15 cellular contexts compared by ENCODE assay signal in the genomic region with DNA sequence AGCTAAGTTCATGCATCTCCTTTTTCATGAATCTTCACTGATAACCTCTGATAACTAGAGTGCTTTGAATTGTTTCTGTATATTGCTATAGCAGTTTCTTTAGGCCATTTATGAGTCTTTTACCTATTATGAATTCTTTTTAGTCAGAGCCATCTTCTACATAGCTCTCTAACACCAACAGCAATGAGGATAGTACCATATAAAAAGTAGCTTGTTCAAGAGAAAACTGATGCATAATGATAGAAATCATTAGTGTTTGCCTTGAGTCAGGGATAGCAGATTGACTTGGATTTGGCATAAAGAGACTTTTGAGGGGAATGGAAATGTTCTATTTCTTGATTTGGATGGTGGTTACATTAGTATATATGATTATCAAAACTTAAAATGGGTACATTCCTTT. TPM values are rescaled to one million over a fixed set of nuclear protein-coding genes. Genes with fewer than 3 reads are reported as not detected.
DNase-seq lines count a peak whose midpoint lies in the region; ATAC-seq and TF ChIP-seq lines count a peak whose summit lies in the region.
"Had no signal": no experiment of that assay in that cellular context is flagged by ENCODE, and none has a peak within 500 bp of the region (broad histone marks: within the 10 kb centered on the region; RNA-seq: fewer than 3 reads in every experiment).

No MANE protein-coding gene starts in this region.

- CTCF ChIA-PET in activated naive CD4-positive, alpha-beta T cell treated with anti-CD3 and anti-CD28 coated beads, Interleukin-2, amount 10 ng/mL, durations not matched to agents 7 days and 5 days (lab: Charles Lee) = interaction anchor here (1.8 kb wide), 1 partner anchor 10 kb away, joined by 6 read pairs; no protein-coding TSS in a partner anchor
- CTCF ChIA-PET in OCI-LY7 (lab: Charles Lee; ENCODE audit: unreplicated experiment) (no interaction called here), WTC11 (lab: Charles Lee) (interaction anchor here (2.7 kb wide), 1 partner anchor 9 kb away, joined by 11 read pairs; no protein-coding TSS in a partner anchor)

- peaks cover 47% of the 10 kb centered on the region for H3K36me3 Mint-ChIP-seq in activated naive CD4-positive, alpha-beta T cell treated with anti-CD3 and anti-CD28 coated beads, Interleukin-2, amount 10 ng/mL, durations not matched to agents 7 days and 5 days
- H3K36me3 Mint-ChIP-seq in activated naive CD4-positive, alpha-beta T cell treated with anti-CD3 and anti-CD28 coated beads, Interleukin-2, amount 50 U/mL, for 72 hours = peaks cover 4 to 37% of the 10 kb centered on the region in 2 donors
- peaks cover 0 to 69% (median 17%) of the 10 kb centered on the region in 3 donors for H3K36me3 Mint-ChIP-seq in naive thymus-derived CD8-positive, alpha-beta T cell
- peaks cover 43% of the 10 kb centered on the region for H3K36me3 Mint-ChIP-seq in activated CD4-positive, alpha-beta T cell treated with anti-CD3 and anti-CD28 coated beads, Interleukin-2, amount 10 ng/mL, durations not matched to agents 24 days and 14 days (ENCODE audit: low read depth)
- H3K36me3 Mint-ChIP-seq in WTC11 = peaks cover 43% of the 10 kb centered on the region

- H3K27ac Mint-ChIP-seq in activated naive CD4-positive, alpha-beta T cell treated with anti-CD3 and anti-CD28 coated beads, Interleukin-2, amount 10 ng/mL, durations not matched to agents 7 days and 5 days = peak overlapping the region; percentile 82
- H3K27ac Mint-ChIP-seq in activated naive CD4-positive, alpha-beta T cell treated with anti-CD3 and anti-CD28 coated beads, Interleukin-2, amount 50 U/mL, for 72 hours = peak overlapping the region; percentile 37 to 63
- H3K27ac Mint-ChIP-seq in naive thymus-derived CD8-positive, alpha-beta T cell = peak overlapping the region in 8 of 10 donors; percentile 12 to 84 (median 60)
- H3K27ac Mint-ChIP-seq in activated CD4-positive, alpha-beta T cell treated with anti-CD3 and anti-CD28 coated beads, Interleukin-2, amount 10 ng/mL, durations not matched to agents 24 days and 14 days = no peak overlapping the region
- H3K27ac Mint-ChIP-seq in WTC11 = no peak overlapping the region
- H3K27ac Mint-ChIP-seq: IgD-negative memory B cell had no signal

- no peak for DNase-seq in activated naive CD4-positive, alpha-beta T cell treated with anti-CD3 and anti-CD28 coated beads, Interleukin-2, amount 10 ng/mL, durations not matched to agents 7 days and 5 days
- no peak for DNase-seq in activated naive CD4-positive, alpha-beta T cell treated with Interleukin-2 at 50 U/mL for 16 hours
- DNase-seq in OCI-LY7 (ENCODE audit: low spot score) (no peak), omental fat pad (ENCODE audit: low spot score) (no peak), WTC11 (ENCODE audit: low spot score) (no peak)
- DNase-seq in activated naive CD4-positive, alpha-beta T cell treated with anti-CD3 and anti-CD28 coated beads, Interleukin-2, amount 50 U/mL, for 72 hours (ENCODE audit: low spot score in 2 of 2) = no peak
- DNase-seq in naive thymus-derived CD8-positive, alpha-beta T cell = no peak
- no peak for DNase-seq in activated CD4-positive, alpha-beta T cell treated with anti-CD3 and anti-CD28 coated beads, Interleukin-2, amount 10 ng/mL, durations not matched to agents 24 days and 14 days
- DNase-seq: BE2C, EL, GOT3, NCI-H1417, NCI-H2029, NCI-H524 treated with DMSO at 0.1 percent for 48 hours had no signal

- H3K27me3 Mint-ChIP-seq in activated naive CD4-positive, alpha-beta T cell treated with anti-CD3 and anti-CD28 coated beads, Interleukin-2, amount 10 ng/mL, durations not matched to agents 7 days and 5 days = no peaks in the 10 kb centered on the region
- no peaks in the 10 kb centered on the region for H3K27me3 Mint-ChIP-seq in naive thymus-derived CD8-positive, alpha-beta T cell
- no peaks in the 10 kb centered on the region for H3K27me3 Mint-ChIP-seq in activated CD4-positive, alpha-beta T cell treated with anti-CD3 and anti-CD28 coated beads, Interleukin-2, amount 10 ng/mL, durations not matched to agents 24 days and 14 days
- no peaks in the 10 kb centered on the region for H3K27me3 Mint-ChIP-seq in WTC11 (ENCODE audit: low read depth)
- H3K27me3 Mint-ChIP-seq: IgD-negative memory B cell had no signal

- intact Hi-C loops in OCI-LY7 (cut with micrococcal nuclease; ENCODE audit: unreplicated experiment) = no loop called here
- intact Hi-C loops in activated CD4-positive, alpha-beta T cell treated with anti-CD3 and anti-CD28 coated beads, Interleukin-2, amount 10 ng/mL, durations not matched to agents 24 days and 14 days (cut with micrococcal nuclease) = no loop called here

- no peaks in the 10 kb centered on the region for H3K4me1 ChIP-seq in OCI-LY7 (ENCODE audit: insufficient read depth, low read length, poor library complexity, severe bottlenecking)
- H3K4me1 ChIP-seq: BE2C had no signal

- no peak overlapping the region for H3K27ac ChIP-seq in OCI-LY7 (ENCODE audit: low read depth, low read length, poor library complexity, severe bottlenecking)

- no peak overlapping the region for H3K4me2 ChIP-seq in OCI-LY7 (ENCODE audit: low read length)

- BruUV-seq in OCI-LY7 (replicated peaks; lab: Mats Ljungman, UMichigan) = TSS peak; percentile 39

- no peak overlapping the region for H3K4me3 Mint-ChIP-seq in activated naive CD4-positive, alpha-beta T cell treated with anti-CD3 and anti-CD28 coated beads, Interleukin-2, amount 10 ng/mL, durations not matched to agents 7 days and 5 days
- peak overlapping the region in 8 of 10 donors; percentile 22 to 78 (median 69) for H3K4me3 Mint-ChIP-seq in naive thymus-derived CD8-positive, alpha-beta T cell
- no peak overlapping the region for H3K4me3 Mint-ChIP-seq in activated CD4-positive, alpha-beta T cell treated with anti-CD3 and anti-CD28 coated beads, Interleukin-2, amount 10 ng/mL, durations not matched to agents 24 days and 14 days
- H3K4me3 Mint-ChIP-seq in WTC11 = no peak overlapping the region
- H3K4me3 Mint-ChIP-seq: IgD-negative memory B cell had no signal

- no peaks in the 10 kb centered on the region for H4K20me1 ChIP-seq in OCI-LY7 (ENCODE audit: insufficient read depth, low read length)

- H3K79me2 ChIP-seq in OCI-LY7 (ENCODE audit: insufficient read depth, low read depth, low read length) = no peaks in the 10 kb centered on the region

- H3K9me2 ChIP-seq in OCI-LY7 (ENCODE audit: insufficient read depth, low read length) = no peaks in the 10 kb centered on the region

- H3K4me3 ChIP-seq in OCI-LY7 (ENCODE audit: low read depth, low read length, poor library complexity, severe bottlenecking) = no peak overlapping the region

- TF ChIP-seq CTCF in OCI-LY7 (conservative IDR thresholded peaks at IDR 0.05; ENCODE audit: low read length) (no peak), omental fat pad (IDR thresholded peaks at IDR 0.05) (no peak), WTC11 (IDR thresholded peaks at IDR 0.05) (no peak)

- POLR2A ChIA-PET in OCI-LY7 (lab: Charles Lee) (no interaction called here), WTC11 (lab: Charles Lee) (no interaction called here)
- POLR2A ChIA-PET in naive thymus-derived CD8-positive, alpha-beta T cell (lab: Charles Lee) = interaction anchor here (0.6 kb wide), 1 partner anchor 36 kb away, joined by 3 read pairs; no protein-coding TSS in a partner anchor

- H3K36me3 ChIP-seq in OCI-LY7 (ENCODE audit: insufficient read depth, low read length) = peaks cover 97% of the 10 kb centered on the region

- peaks cover 23% of the 10 kb centered on the region for H3K4me1 Mint-ChIP-seq in activated naive CD4-positive, alpha-beta T cell treated with anti-CD3 and anti-CD28 coated beads, Interleukin-2, amount 10 ng/mL, durations not matched to agents 7 days and 5 days
- H3K4me1 Mint-ChIP-seq in naive thymus-derived CD8-positive, alpha-beta T cell = peaks cover 5 to 19% (median 16%) of the 10 kb centered on the region in 4 donors
- H3K4me1 Mint-ChIP-seq in activated CD4-positive, alpha-beta T cell treated with anti-CD3 and anti-CD28 coated beads, Interleukin-2, amount 10 ng/mL, durations not matched to agents 24 days and 14 days = peaks cover 5% of the 10 kb centered on the region
- no peaks in the 10 kb centered on the region for H3K4me1 Mint-ChIP-seq in WTC11

- no peak overlapping the region for H2AFZ ChIP-seq in OCI-LY7 (ENCODE audit: low read length)

- ATAC-seq in activated naive CD4-positive, alpha-beta T cell treated with anti-CD3 and anti-CD28 coated beads, Interleukin-2, amount 50 U/mL, for 72 hours = peak; percentile 13 to 60
- ATAC-seq in naive thymus-derived CD8-positive, alpha-beta T cell = no peak
- ATAC-seq in omental fat pad (ENCODE audit: low FRiP score) = no peak
- no peak for ATAC-seq in WTC11

- no peaks in the 10 kb centered on the region for H3K9me3 Mint-ChIP-seq in activated naive CD4-positive, alpha-beta T cell treated with anti-CD3 and anti-CD28 coated beads, Interleukin-2, amount 10 ng/mL, durations not matched to agents 7 days and 5 days
- no peaks in the 10 kb centered on the region for H3K9me3 Mint-ChIP-seq in activated naive CD4-positive, alpha-beta T cell treated with anti-CD3 and anti-CD28 coated beads, Interleukin-2, amount 50 U/mL, for 72 hours
- H3K9me3 Mint-ChIP-seq in naive thymus-derived CD8-positive, alpha-beta T cell = no peaks in the 10 kb centered on the region
- H3K9me3 Mint-ChIP-seq in activated CD4-positive, alpha-beta T cell treated with anti-CD3 and anti-CD28 coated beads, Interleukin-2, amount 10 ng/mL, durations not matched to agents 24 days and 14 days = no peaks in the 10 kb centered on the region
- H3K9me3 Mint-ChIP-seq in WTC11 = no peaks in the 10 kb centered on the region
- H3K9me3 Mint-ChIP-seq: IgD-negative memory B cell had no signal

- H3K9me3 ChIP-seq in OCI-LY7 (ENCODE audit: low read length) = no peaks in the 10 kb centered on the region
- H3K9me3 ChIP-seq: BE2C had no signal

RNA-seq across cellular contexts. Expression of gene SEMA4G, which starts 25.8 kb away (rescaled TPM):
- 0.41 TPM in 1 of 2 replicates, not detected in the other for total RNA-seq in OCI-LY7 (2014; rRNA removed; shearing (Covaris generic))
- total RNA-seq in OCI-LY7 (2022) = 0.17 and 0.21 TPM in 2 replicates
- total RNA-seq in activated naive CD4-positive, alpha-beta T cell treated with anti-CD3 and anti-CD28 coated beads, Interleukin-2, amount 50 U/mL, for 72 hours = 1 to 10 TPM in 1 of 2 donors, under 1 TPM in 1; 0.39 to 3.2 TPM
- total RNA-seq in naive thymus-derived CD8-positive, alpha-beta T cell = 1 to 10 TPM; 1.6 to 2.0 TPM
- polyA plus RNA-seq in naive thymus-derived CD8-positive, alpha-beta T cell = under 1 TPM in 1 of 3 donors, not detected in 2; 0.14 TPM
- 1 to 10 TPM in 2 of 4 donors, under 1 TPM in 2; 0.47 to 1.4 (median 1.1) TPM for total RNA-seq in omental fat pad
- total RNA-seq in activated CD4-positive, alpha-beta T cell treated with anti-CD3 and anti-CD28 coated beads, Interleukin-2, amount 10 ng/mL, durations not matched to agents 24 days and 14 days = 1.4 and 1.8 TPM in 2 replicates
- 9.7 to 13.0 TPM (median 11.8 TPM) in 3 replicates for total RNA-seq in WTC11 (2021)
- polyA plus RNA-seq: IgD-negative memory B cell had no signal

RNA-seq across cellular contexts. Expression of gene SLF2, which starts 30.7 kb away (rescaled TPM):
- 50.9 and 58.2 TPM in 2 replicates for total RNA-seq in OCI-LY7 (2014; rRNA removed; shearing (Covaris generic))
- 52.1 and 52.3 TPM in 2 replicates for total RNA-seq in OCI-LY7 (2022)
- 10 to 100 TPM; 34.8 to 67.1 TPM for total RNA-seq in activated naive CD4-positive, alpha-beta T cell treated with anti-CD3 and anti-CD28 coated beads, Interleukin-2, amount 50 U/mL, for 72 hours
- total RNA-seq in naive thymus-derived CD8-positive, alpha-beta T cell = 10 to 100 TPM; 45.8 to 46.1 TPM
- 10 to 100 TPM in 2 of 3 donors, 1 to 10 TPM in 1; 9.7 to 11.2 (median 11.0) TPM for polyA plus RNA-seq in naive thymus-derived CD8-positive, alpha-beta T cell
- total RNA-seq in omental fat pad = 10 to 100 TPM; 14.9 to 37.8 (median 21.9) TPM
- 34.9 and 35.3 TPM in 2 replicates for total RNA-seq in activated CD4-positive, alpha-beta T cell treated with anti-CD3 and anti-CD28 coated beads, Interleukin-2, amount 10 ng/mL, durations not matched to agents 24 days and 14 days
- 14.3 to 17.3 TPM (median 16.8 TPM) in 3 replicates for total RNA-seq in WTC11 (2021)

RNA-seq across cellular contexts. Expression of gene MRPL43, which starts 43.8 kb away (rescaled TPM):
- 51.9 and 56.2 TPM in 2 replicates for total RNA-seq in OCI-LY7 (2014; rRNA removed; shearing (Covaris generic))
- total RNA-seq in OCI-LY7 (2022) (49.8 and 53.8 TPM in 2 replicates), omental fat pad (10 to 100 TPM; 59.7 to 97.0 (median 79.3) TPM), WTC11 (2021) (81.0 to 91.3 TPM (median 85.9 TPM) in 3 replicates)
- total RNA-seq in activated naive CD4-positive, alpha-beta T cell treated with anti-CD3 and anti-CD28 coated beads, Interleukin-2, amount 50 U/mL, for 72 hours = 10 to 100 TPM; 42.4 to 53.3 TPM
- 10 to 100 TPM; 64.9 to 66.6 TPM for total RNA-seq in naive thymus-derived CD8-positive, alpha-beta T cell
- polyA plus RNA-seq in naive thymus-derived CD8-positive, alpha-beta T cell = 100 to 1,000 TPM; 117 to 136 (median 123) TPM
- 53.4 and 59.5 TPM in 2 replicates for total RNA-seq in activated CD4-positive, alpha-beta T cell treated with anti-CD3 and anti-CD28 coated beads, Interleukin-2, amount 10 ng/mL, durations not matched to agents 24 days and 14 days

RNA-seq across cellular contexts. Expression of gene TWNK, which starts 43.8 kb away (rescaled TPM):
- 14.5 and 15.8 TPM in 2 replicates for total RNA-seq in OCI-LY7 (2014; rRNA removed; shearing (Covaris generic))
- total RNA-seq in OCI-LY7 (2022) = 20.3 and 21.7 TPM in 2 replicates
- total RNA-seq in activated naive CD4-positive, alpha-beta T cell treated with anti-CD3 and anti-CD28 coated beads, Interleukin-2, amount 50 U/mL, for 72 hours = 10 to 100 TPM; 11.6 to 17.0 TPM
- total RNA-seq in naive thymus-derived CD8-positive, alpha-beta T cell = 10 to 100 TPM; 17.0 to 18.2 TPM
- 10 to 100 TPM in 1 of 3 donors, 1 to 10 TPM in 2; 5.3 to 18.2 (median 9.7) TPM for polyA plus RNA-seq in naive thymus-derived CD8-positive, alpha-beta T cell
- 10 to 100 TPM in 1 of 4 donors, 1 to 10 TPM in 3; 4.6 to 20.8 (median 6.9) TPM for total RNA-seq in omental fat pad
- 41.1 and 42.1 TPM in 2 replicates for total RNA-seq in activated CD4-positive, alpha-beta T cell treated with anti-CD3 and anti-CD28 coated beads, Interleukin-2, amount 10 ng/mL, durations not matched to agents 24 days and 14 days
- 24.5 to 28.2 TPM (median 26.2 TPM) in 3 replicates for total RNA-seq in WTC11 (2021)

RNA-seq across cellular contexts. Expression of gene LZTS2, which starts 56.1 kb away (rescaled TPM):
- total RNA-seq in OCI-LY7 (2014; rRNA removed; shearing (Covaris generic)) = 10.4 and 13.6 TPM in 2 replicates
- 20.3 and 20.5 TPM in 2 replicates for total RNA-seq in OCI-LY7 (2022)
- total RNA-seq in activated naive CD4-positive, alpha-beta T cell treated with anti-CD3 and anti-CD28 coated beads, Interleukin-2, amount 50 U/mL, for 72 hours = 10 to 100 TPM in 1 of 2 donors, 1 to 10 TPM in 1; 6.8 to 19.2 TPM
- 10 to 100 TPM; 33.5 to 34.3 TPM for total RNA-seq in naive thymus-derived CD8-positive, alpha-beta T cell
- 10 to 100 TPM; 10.8 to 19.5 (median 13.1) TPM for polyA plus RNA-seq in naive thymus-derived CD8-positive, alpha-beta T cell
- 10 to 100 TPM; 59.4 to 98.0 (median 72.6) TPM for total RNA-seq in omental fat pad
- 21.8 and 22.7 TPM in 2 replicates for total RNA-seq in activated CD4-positive, alpha-beta T cell treated with anti-CD3 and anti-CD28 coated beads, Interleukin-2, amount 10 ng/mL, durations not matched to agents 24 days and 14 days
- total RNA-seq in WTC11 (2021) = 84.6 to 93.1 TPM (median 91.1 TPM) in 3 replicates

Comparison
In these comparisons a context has a peak if more than half of its experiments do, and no peak if none do; other contexts are left out.
1. H3K27ac Mint-ChIP-seq: peak in activated naive CD4-positive, alpha-beta T cell treated with anti-CD3 and anti-CD28 coated beads, Interleukin-2, amount 10 ng/mL, durations not matched to agents 7 days and 5 days (single experiment), activated naive CD4-positive, alpha-beta T cell treated with anti-CD3 and anti-CD28 coated beads, Interleukin-2, amount 50 U/mL, for 72 hours (2 of 2) and naive thymus-derived CD8-positive, alpha-beta T cell (8 of 10); none in activated CD4-positive, alpha-beta T cell treated with anti-CD3 and anti-CD28 coated beads, Interleukin-2, amount 10 ng/mL, durations not matched to agents 24 days and 14 days (single experiment) and WTC11 (single experiment).
2. H3K4me3 Mint-ChIP-seq: peak in naive thymus-derived CD8-positive, alpha-beta T cell (8 of 10); none in activated naive CD4-positive, alpha-beta T cell treated with anti-CD3 and anti-CD28 coated beads, Interleukin-2, amount 10 ng/mL, durations not matched to agents 7 days and 5 days (single experiment), activated CD4-positive, alpha-beta T cell treated with anti-CD3 and anti-CD28 coated beads, Interleukin-2, amount 10 ng/mL, durations not matched to agents 24 days and 14 days (single experiment) and WTC11 (single experiment).
3. ATAC-seq: peak in activated naive CD4-positive, alpha-beta T cell treated with anti-CD3 and anti-CD28 coated beads, Interleukin-2, amount 50 U/mL, for 72 hours (2 of 2); none in naive thymus-derived CD8-positive, alpha-beta T cell (0 of 2), omental fat pad (single experiment) and WTC11 (single experiment).